In the genomic region with DNA sequence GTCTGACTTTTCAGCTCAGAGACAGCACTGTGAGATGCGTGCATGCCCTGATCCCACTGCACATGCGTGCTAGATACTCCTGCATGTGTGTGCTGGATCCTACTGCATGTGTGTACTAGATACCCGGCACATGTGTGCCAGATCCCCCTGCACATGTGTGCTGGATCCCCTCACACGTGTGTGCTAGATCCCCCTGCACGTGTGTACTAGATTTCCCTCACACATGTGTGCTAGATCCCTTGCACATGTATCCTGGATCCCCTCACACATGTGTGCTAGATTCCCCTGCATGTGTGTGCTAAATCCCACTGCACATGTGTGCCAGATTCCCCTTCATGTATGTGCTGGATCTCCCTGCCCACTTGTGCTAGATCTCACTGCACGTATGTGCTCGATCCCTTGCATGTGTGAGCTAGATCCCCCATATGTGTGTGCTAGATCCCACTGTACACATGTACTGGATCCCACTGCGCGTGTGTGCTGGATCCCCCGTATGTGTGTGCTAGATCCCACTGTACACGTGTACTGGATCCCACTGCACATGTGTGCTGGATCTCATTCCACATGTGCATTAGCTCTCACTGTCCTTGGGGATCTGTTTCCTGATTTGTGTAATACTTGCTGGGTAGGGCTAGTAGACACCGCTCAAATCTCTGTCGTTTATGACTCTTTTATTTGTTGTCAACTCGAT, we compare ENCODE assay signal across 32 cellular contexts.
"Had no signal": no experiment of that assay in that cellular context is flagged by ENCODE, and none has a peak within 500 bp of the region (broad histone marks: within the 10 kb centered on the region; RNA-seq: fewer than 3 reads in every experiment).

No MANE protein-coding gene starts in this region.

- H3K4me1 Mint-ChIP-seq: activated B cell treated with CpG ODN at 0.5 μM for 24 hours; activated naive CD4-positive, alpha-beta T cell treated with anti-CD3 and anti-CD28 coated beads, Interleukin-2, amount 50 U/mL, for 24 hours; activated naive CD8-positive, alpha-beta T cell treated with anti-CD3 and anti-CD28 coated beads for 36 hours; activated naive CD8-positive, alpha-beta T cell treated with anti-CD3 and anti-CD28 coated beads, Interleukin-2, amount 50 U/mL, for 24 hours; activated T-helper 17 cell treated with anti-CD3 and anti-CD28 coated beads, Interleukin-2, amount 50 U/mL, for 72 hours; T-helper 17 cell had no signal

- H3K9me3 ChIP-seq: adrenal gland, body of pancreas, gastrocnemius medialis had no signal

- H3K4me3 Mint-ChIP-seq: activated B cell treated with CpG ODN at 0.5 μM for 24 hours; activated CD8-positive, alpha-beta T cell treated with anti-CD3 and anti-CD28 coated beads for 36 hours; activated naive CD4-positive, alpha-beta T cell treated with anti-CD3 and anti-CD28 coated beads for 36 hours; activated naive CD4-positive, alpha-beta T cell treated with anti-CD3 and anti-CD28 coated beads, Interleukin-2, amount 50 U/mL, for 24 hours; activated naive CD8-positive, alpha-beta T cell treated with anti-CD3 and anti-CD28 coated beads for 36 hours; activated naive CD8-positive, alpha-beta T cell treated with anti-CD3 and anti-CD28 coated beads, Interleukin-2, amount 50 U/mL, for 24 hours; activated T-cell treated with anti-CD3 and anti-CD28 coated beads, Interleukin-2, amount 50 U/mL, for 4 hours; activated T-helper 17 cell treated with anti-CD3 and anti-CD28 coated beads, Interleukin-2, amount 50 U/mL, for 72 hours; effector memory CD8-positive, alpha-beta T cell; T-helper 17 cell; T-helper 2 cell treated with Interferon-gamma antibody and Interleukin-4, amounts not matched to agents 5 μg/mL and 100 μg/mL, for 36 hours had no signal

- H3K36me3 ChIP-seq: adrenal gland, gastrocnemius medialis, WERI-Rb-1 had no signal

- H3K27me3 Mint-ChIP-seq: activated B cell treated with CpG ODN at 0.5 μM for 24 hours; activated CD8-positive, alpha-beta T cell treated with anti-CD3 and anti-CD28 coated beads for 36 hours; activated naive CD4-positive, alpha-beta T cell treated with anti-CD3 and anti-CD28 coated beads, Interleukin-2, amount 50 U/mL, for 24 hours; activated T-helper 17 cell treated with anti-CD3 and anti-CD28 coated beads, Interleukin-2, amount 50 U/mL, for 72 hours had no signal

- DNase-seq: activated B cell treated with CpG ODN at 0.5 μM for 24 hours; activated CD4-positive, alpha-beta T cell treated with anti-CD3 and anti-CD28 coated beads for 48 hours; activated CD4-positive, alpha-beta T cell treated with anti-CD3 and anti-CD28 coated beads, Interleukin-2, amount 50 U/mL, for 1 hour; activated CD4-positive, alpha-beta T cell treated with anti-CD3 and anti-CD28 coated beads, Interleukin-2, amount 50 U/mL, for 48 hours; activated CD8-positive, alpha-beta memory T cell treated with anti-CD3 and anti-CD28 coated beads for 24 hours; activated CD8-positive, alpha-beta T cell treated with anti-CD3 and anti-CD28 coated beads for 36 hours; activated effector memory CD4-positive, alpha-beta T cell treated with anti-CD3 and anti-CD28 coated beads, Interleukin-2, amount 50 U/mL, for 16 hours; activated naive CD4-positive, alpha-beta T cell treated with anti-CD3 and anti-CD28 coated beads for 36 hours; activated naive CD8-positive, alpha-beta T cell treated with anti-CD3 and anti-CD28 coated beads for 36 hours; activated naive CD8-positive, alpha-beta T cell treated with anti-CD3 and anti-CD28 coated beads, Interleukin-2, amount 50 U/mL, for 24 hours; activated T-cell treated with anti-CD3 and anti-CD28 coated beads, Interleukin-2, amount 50 U/mL, for 4 hours; amygdala; aorta; body of pancreas; caudate nucleus; cortex of kidney; dermis blood vessel endothelial cell; effector CD4-positive, alpha-beta T cell; effector memory CD8-positive, alpha-beta T cell; foreskin fibroblast; gastrocnemius medialis; glutamatergic neuron; T-helper 1 cell; T-helper 17 cell; T1000; WERI-Rb-1 had no signal

- H3K27ac Mint-ChIP-seq: activated B cell treated with CpG ODN at 0.5 μM for 24 hours; activated CD8-positive, alpha-beta T cell treated with anti-CD3 and anti-CD28 coated beads for 36 hours; activated naive CD4-positive, alpha-beta T cell treated with anti-CD3 and anti-CD28 coated beads for 36 hours; activated naive CD4-positive, alpha-beta T cell treated with anti-CD3 and anti-CD28 coated beads, Interleukin-2, amount 50 U/mL, for 24 hours; activated naive CD8-positive, alpha-beta T cell treated with anti-CD3 and anti-CD28 coated beads for 36 hours; activated naive CD8-positive, alpha-beta T cell treated with anti-CD3 and anti-CD28 coated beads, Interleukin-2, amount 50 U/mL, for 24 hours; activated T-helper 17 cell treated with anti-CD3 and anti-CD28 coated beads, Interleukin-2, amount 50 U/mL, for 72 hours; effector memory CD8-positive, alpha-beta T cell; T-helper 17 cell; T-helper 2 cell treated with Interferon-gamma antibody and Interleukin-4, amounts not matched to agents 5 μg/mL and 100 μg/mL, for 36 hours had no signal

- H3K27ac ChIP-seq: adrenal gland, body of pancreas, gastrocnemius medialis, WERI-Rb-1 had no signal

- H3K4me1 ChIP-seq: adrenal gland, gastrocnemius medialis had no signal

- H3K27me3 ChIP-seq: adrenal gland, body of pancreas had no signal

- H3K36me3 Mint-ChIP-seq: activated naive CD4-positive, alpha-beta T cell treated with anti-CD3 and anti-CD28 coated beads, Interleukin-2, amount 50 U/mL, for 24 hours; activated naive CD8-positive, alpha-beta T cell treated with anti-CD3 and anti-CD28 coated beads for 36 hours had no signal

- H3K9me3 Mint-ChIP-seq: activated naive CD4-positive, alpha-beta T cell treated with anti-CD3 and anti-CD28 coated beads, Interleukin-2, amount 50 U/mL, for 24 hours; activated naive CD8-positive, alpha-beta T cell treated with anti-CD3 and anti-CD28 coated beads for 36 hours; activated T-helper 17 cell treated with anti-CD3 and anti-CD28 coated beads, Interleukin-2, amount 50 U/mL, for 72 hours had no signal

- H3K4me3 ChIP-seq: adrenal gland, body of pancreas, gastrocnemius medialis had no signal

- ATAC-seq: activated CD4-positive, CD25-positive, alpha-beta regulatory T cell treated with anti-CD3 and anti-CD28 coated beads, Interleukin-2, amount 50 U/mL, for 24 hours; activated CD8-positive, alpha-beta T cell treated with anti-CD3 and anti-CD28 coated beads for 36 hours; activated naive CD8-positive, alpha-beta T cell treated with anti-CD3 and anti-CD28 coated beads, Interleukin-2, amount 50 U/mL, for 24 hours; activated T-cell treated with anti-CD3 and anti-CD28 coated beads, Interleukin-2, amount 50 U/mL, for 4 hours; activated T-helper 17 cell treated with anti-CD3 and anti-CD28 coated beads, Interleukin-2, amount 50 U/mL, for 72 hours; body of pancreas; effector memory CD8-positive, alpha-beta T cell; esophagus mucosa; gastrocnemius medialis; T-helper 17 cell had no signal
